Comparison of ENCODE assay signal across 1 cellular context in genomic region chr21:45724345-45724961, GRCh38.
TF ChIP-seq lines count a peak whose summit lies in the region.

No MANE protein-coding gene starts in this region.

TF ChIP-seq in SK-N-SH treated with all-trans-retinoic acid at 6 μM for 48 hours, 23 proteins besides CTCF, POLR2A, EP300 and RAD21 (continued from another document):
- TF ChIP-seq, protein P1, sequence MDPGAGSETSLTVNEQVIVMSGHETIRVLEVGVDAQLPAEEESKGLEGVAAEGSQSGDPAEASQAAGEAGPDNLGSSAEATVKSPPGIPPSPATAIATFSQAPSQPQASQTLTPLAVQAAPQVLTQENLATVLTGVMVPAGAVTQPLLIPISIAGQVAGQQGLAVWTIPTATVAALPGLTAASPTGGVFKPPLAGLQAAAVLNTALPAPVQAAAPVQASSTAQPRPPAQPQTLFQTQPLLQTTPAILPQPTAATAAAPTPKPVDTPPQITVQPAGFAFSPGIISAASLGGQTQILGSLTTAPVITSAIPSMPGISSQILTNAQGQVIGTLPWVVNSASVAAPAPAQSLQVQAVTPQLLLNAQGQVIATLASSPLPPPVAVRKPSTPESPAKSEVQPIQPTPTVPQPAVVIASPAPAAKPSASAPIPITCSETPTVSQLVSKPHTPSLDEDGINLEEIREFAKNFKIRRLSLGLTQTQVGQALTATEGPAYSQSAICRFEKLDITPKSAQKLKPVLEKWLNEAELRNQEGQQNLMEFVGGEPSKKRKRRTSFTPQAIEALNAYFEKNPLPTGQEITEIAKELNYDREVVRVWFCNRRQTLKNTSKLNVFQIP (CRISPR knock-in tag; IDR thresholded peaks at IDR 0.05; ENCODE audit: borderline replicate concordance, low read depth), result no peak
- TF ChIP-seq RARB (CRISPR knock-in tag; IDR thresholded peaks at IDR 0.05) (no peak), ZNF70 (CRISPR knock-in tag; IDR thresholded peaks at IDR 0.05) (no peak), ESRRG (CRISPR knock-in tag; IDR thresholded peaks at IDR 0.05) (no peak), ZFP30 (CRISPR knock-in tag; IDR thresholded peaks at IDR 0.05) (no peak), PPARA (CRISPR knock-in tag; IDR thresholded peaks at IDR 0.05; ENCODE audit: borderline replicate concordance) (no peak), CSDC2 (CRISPR knock-in tag; IDR thresholded peaks at IDR 0.05) (no peak), ZC3H10 (CRISPR knock-in tag; IDR thresholded peaks at IDR 0.05) (no peak), TCF4 (CRISPR knock-in tag; IDR thresholded peaks at IDR 0.05; ENCODE audit: borderline replicate concordance) (no peak)
